16 cellular contexts compared by ENCODE assay signal in genomic region chrX:19870206-19870605, GRCh38.
"Had no signal": no experiment of that assay in that cellular context is flagged by ENCODE, and none has a peak within 500 bp of the region (broad histone marks: within the 10 kb centered on the region; RNA-seq: fewer than 3 reads in every experiment).

No MANE protein-coding gene starts in this region.

- H3K27me3 ChIP-seq: upper lobe of left lung had no signal

- H3K36me3 ChIP-seq: upper lobe of left lung had no signal

- FAIRE-seq: colon, frontal cortex, kidney, TTC549 had no signal

- H3K27ac ChIP-seq: upper lobe of left lung had no signal

- H3K9me3 ChIP-seq: upper lobe of left lung had no signal

- DNase-seq: activated CD4-positive, alpha-beta T cell treated with anti-CD3 and anti-CD28 coated beads for 36 hours; activated CD4-positive, alpha-beta T cell treated with anti-CD3 and anti-CD28 coated beads, Interleukin-2, amount 50 U/mL, for 48 hours; activated CD8-positive, alpha-beta memory T cell treated with anti-CD3 and anti-CD28 coated beads, Interleukin-2, amount 10 ng/mL, durations not matched to agents 7 days and 5 days; activated naive CD4-positive, alpha-beta T cell treated with anti-CD3 and anti-CD28 coated beads for 36 hours; central memory CD4-positive, alpha-beta T cell; head of caudate nucleus; kidney; midbrain; stimulated activated CD4-positive, alpha-beta T cell treated with anti-CD3 and anti-CD28 coated beads, Interleukin-12 subunit alpha, Interleukin-12 subunit beta, amount 100 ng/mL, for 4 hours; stimulated activated CD4-positive, alpha-beta T cell treated with anti-CD3 and anti-CD28 coated beads, Interleukin-1b, Interleukin-23, amount 100 ng/mL, for 48 hours; stimulated activated CD8-positive, alpha-beta memory T cell treated with anti-CD3 and anti-CD28 coated beads, Interleukin-4, amount 100 ng/mL, for 48 hours; stimulated activated naive CD8-positive, alpha-beta T cell treated with anti-CD3 and anti-CD28 coated beads, Interleukin-15, Interleukin-2, amounts not matched to agents 100 U/mL and 50 U/mL, for 24 hours; upper lobe of left lung had no signal

- H3K4me3 ChIP-seq: upper lobe of left lung had no signal
